ENCODE assay signal across 34 cellular contexts in genomic region chr15:88012711-88013110, GRCh38.
DNase-seq lines count a peak whose midpoint lies in the region; ATAC-seq, FAIRE-seq and TF ChIP-seq lines count a peak whose summit lies in the region.
"Had no signal": no experiment of that assay in that cellular context is flagged by ENCODE, and none has a peak within 500 bp of the region (broad histone marks: within the 10 kb centered on the region; RNA-seq: fewer than 3 reads in every experiment).

No MANE protein-coding gene starts in this region.

- no peak overlapping the region for H3K4me3 ChIP-seq in left ventricle myocardium inferior
- H3K4me3 ChIP-seq in heart left ventricle = no peak overlapping the region
- H3K4me3 ChIP-seq in neutrophil (ENCODE audit: low read depth in 1 of 2, low read length in 1 of 2) = no peak overlapping the region
- H3K4me3 ChIP-seq in trophoblast cell (ENCODE audit: low read depth, low read length) = no peak overlapping the region
- no peak overlapping the region for H3K4me3 ChIP-seq in tibial artery
- H3K4me3 ChIP-seq: A549; BLaER1; BLaER1 treated with 17β-estradiol and CSF1 and Interleukin-3, amounts not matched to agents 10 nM and 100 nM had no signal

- H3K14ac ChIP-seq in trophoblast cell (ENCODE audit: low read length) = no peak overlapping the region

- no peaks in the 10 kb centered on the region for H3K9me3 ChIP-seq in left ventricle myocardium inferior (replicated peaks)
- no peaks in the 10 kb centered on the region for H3K9me3 ChIP-seq in heart left ventricle
- H3K9me3 ChIP-seq in neutrophil = no peaks in the 10 kb centered on the region
- H3K9me3 ChIP-seq in trophoblast cell (ENCODE audit: insufficient read depth, low read depth, low read length) = no peaks in the 10 kb centered on the region
- no peaks in the 10 kb centered on the region for H3K9me3 ChIP-seq in tibial artery
- H3K9me3 ChIP-seq: A549; BE2C; BLaER1; BLaER1 treated with 17β-estradiol and CSF1 and Interleukin-3, amounts not matched to agents 10 nM and 100 nM; Caco-2 had no signal

- H4K8ac ChIP-seq in trophoblast cell (ENCODE audit: low read depth, low read length) = no peak overlapping the region

- no peak for ATAC-seq in heart left ventricle
- ATAC-seq: A549; CD8-positive, alpha-beta T cell had no signal

- H3K27ac ChIP-seq in left ventricle myocardium inferior (replicated peaks) = peak overlapping the region; percentile 30
- H3K27ac ChIP-seq in heart left ventricle = no peak overlapping the region
- H3K27ac ChIP-seq in neutrophil = peak overlapping the region; percentile 71
- no peak overlapping the region for H3K27ac ChIP-seq in trophoblast cell (ENCODE audit: low read depth, low read length)
- peak overlapping the region; percentile 43 to 56 for H3K27ac ChIP-seq in tibial artery
- H3K27ac ChIP-seq: 22Rv1; A549; BLaER1; BLaER1 treated with 17β-estradiol and CSF1 and Interleukin-3, amounts not matched to agents 10 nM and 100 nM; C4-2B had no signal

- no peak overlapping the region for H3K4ac ChIP-seq in trophoblast cell (ENCODE audit: low read depth, low read length)

- H3K4me1 ChIP-seq in left ventricle myocardium inferior (peaks cover 16% of the 10 kb centered on the region), heart left ventricle (peaks cover 0 to 8% (median 0%) of the 10 kb centered on the region in 12 donors), neutrophil (ENCODE audit: control insufficient read depth in 1 of 2, insufficient read depth in 1 of 2, low read depth in 1 of 2, low read length in 1 of 2) (peaks cover 15 to 34% of the 10 kb centered on the region in 2 experiments), trophoblast cell (ENCODE audit: control insufficient read depth in 1 of 2, insufficient read depth in 2 of 2, low read length in 2 of 2) (no peaks in the 10 kb centered on the region), tibial artery (peaks cover 0 to 59% (median 36%) of the 10 kb centered on the region in 4 donors)
- H3K4me1 ChIP-seq: A549, Caco-2 had no signal

- no peak for TF ChIP-seq POLR2A in heart left ventricle (IDR thresholded peaks at IDR 0.05)

- no peak overlapping the region for H2AFZ ChIP-seq in trophoblast cell (ENCODE audit: insufficient read depth, low read length, poor library complexity)

- H3K9ac ChIP-seq in trophoblast cell (ENCODE audit: low read length) = no peak overlapping the region
- H3K9ac ChIP-seq: BLaER1; BLaER1 treated with 17β-estradiol and CSF1 and Interleukin-3, amounts not matched to agents 10 nM and 100 nM had no signal

- H4K12ac ChIP-seq in trophoblast cell (ENCODE audit: low read depth, low read length) = no peak overlapping the region

- H2BK12ac ChIP-seq in trophoblast cell (ENCODE audit: low read length) = no peak overlapping the region

- no peak overlapping the region for H2BK5ac ChIP-seq in trophoblast cell (ENCODE audit: low read depth, low read length, poor library complexity)

- no peaks in the 10 kb centered on the region for H3K79me1 ChIP-seq in trophoblast cell (ENCODE audit: low read length)

- H3K79me2 ChIP-seq in trophoblast cell (ENCODE audit: control insufficient read depth, insufficient read depth, low read length, poor library complexity) = no peaks in the 10 kb centered on the region

- H2AK5ac ChIP-seq in trophoblast cell (ENCODE audit: low read length) = no peak overlapping the region

- no peak overlapping the region for H4K91ac ChIP-seq in trophoblast cell (ENCODE audit: low read depth, low read length)

- TF ChIP-seq CTCF in left ventricle myocardium inferior (IDR thresholded peaks at IDR 0.05; ENCODE audit: borderline replicate concordance) = no peak
- no peak for TF ChIP-seq CTCF in heart left ventricle (IDR thresholded peaks at IDR 0.05)
- TF ChIP-seq CTCF in neutrophil (IDR thresholded peaks at IDR 0.05) = no peak
- no peak for TF ChIP-seq CTCF in tibial artery (IDR thresholded peaks at IDR 0.05)

- H3K18ac ChIP-seq in trophoblast cell (ENCODE audit: low read length) = no peak overlapping the region

- no peak overlapping the region for H3K23ac ChIP-seq in trophoblast cell (ENCODE audit: low read length)

- no peak for DNase-seq in left ventricle myocardium inferior
- DNase-seq in heart left ventricle = no peak
- peak; percentile 80 to 92 for DNase-seq in trophoblast cell
- no peak for DNase-seq in tibial artery
- no peak for DNase-seq in SKM-1 (lab: John Stamatoyannopoulos, UW; ENCODE audit: unreplicated experiment)
- DNase-seq in frontal cortex (ENCODE audit: low spot score in 2 of 2) = no peak
- DNase-seq in NCI-H774 (lab: John Stamatoyannopoulos, UW) = no peak
- DNase-seq: 8988T; ACHN; AML-193; BE2C; C1 segment of cervical spinal cord; Caco-2; Calu3; CD4-positive, alpha-beta memory T cell; CD4-positive, alpha-beta T cell; CD4-positive, CD25-positive, alpha-beta regulatory T cell; CD8-positive, alpha-beta memory T cell; CD8-positive, alpha-beta T cell; COR-L47; DMS 273 treated with DMSO at 0.1 percent for 48 hours; DMS153; DMS53; DMS79; DMS79 treated with DMSO at 0.1 percent for 48 hours; DND-41 had no signal

- H3K36me3 ChIP-seq in left ventricle myocardium inferior (no peaks in the 10 kb centered on the region), heart left ventricle (no peaks in the 10 kb centered on the region), neutrophil (no peaks in the 10 kb centered on the region), trophoblast cell (ENCODE audit: control insufficient read depth in 1 of 2, insufficient read depth in 2 of 2, low read length in 2 of 2) (no peaks in the 10 kb centered on the region), tibial artery (peaks cover 0 to 6% (median 0%) of the 10 kb centered on the region in 3 donors)
- H3K36me3 ChIP-seq: BE2C; BLaER1; BLaER1 treated with 17β-estradiol and CSF1 and Interleukin-3, amounts not matched to agents 10 nM and 100 nM had no signal

- H2BK120ac ChIP-seq in trophoblast cell (ENCODE audit: insufficient read depth, low read length, poor library complexity) = no peak overlapping the region

- no peak overlapping the region for H3K4me2 ChIP-seq in trophoblast cell (ENCODE audit: low read length)
- H3K4me2 ChIP-seq: A549, BLaER1 had no signal

- 84 to 91% (median 86%) methylated on average over 6 to 8 of the region's 8 CpGs for WGBS in heart left ventricle, 4 donors
- no CpG with 5 or more reads among the region's 8 CpGs for WGBS in trophoblast cell (ENCODE audit: extremely low coverage, insufficient coverage, insufficient read length)

- no peak for FAIRE-seq in frontal cortex (lab: Jason Lieb, UNC)
- FAIRE-seq: A204.1, A549, D721Med had no signal

- intact Hi-C loops in left ventricle myocardium inferior (cut with micrococcal nuclease) = no loop called here
- intact Hi-C loops in heart left ventricle (cut with DNase I) = loop anchor here in 1 of 10 donors (10.0 kb wide), 1 partner anchor 58 kb away; no protein-coding TSS in a partner anchor
- intact Hi-C loops in tibial artery (cut with DNase I; ENCODE audit: low total_unique reads) = no loop called here

- H3K27me3 ChIP-seq in left ventricle myocardium inferior (ENCODE audit: low read depth) (no peaks in the 10 kb centered on the region), heart left ventricle (no peaks in the 10 kb centered on the region), neutrophil (peaks cover 3% of the 10 kb centered on the region), trophoblast cell (ENCODE audit: insufficient read depth, low read length) (no peaks in the 10 kb centered on the region), tibial artery (no peaks in the 10 kb centered on the region)
- H3K27me3 ChIP-seq: BE2C; BLaER1; BLaER1 treated with 17β-estradiol and CSF1 and Interleukin-3, amounts not matched to agents 10 nM and 100 nM had no signal

Comparison
In these comparisons a context has a peak if more than half of its experiments do, and no peak if none do; other contexts are left out.
1. H3K27ac ChIP-seq: peak in left ventricle myocardium inferior (single experiment), neutrophil (single experiment) and tibial artery (2 of 2); none in heart left ventricle (0 of 12) and trophoblast cell (single experiment).
2. DNase-seq: peak in trophoblast cell (2 of 2); none in left ventricle myocardium inferior (single experiment), heart left ventricle (0 of 5), tibial artery (0 of 2), SKM-1 (single experiment), frontal cortex (0 of 2) and NCI-H774 (single experiment).